9 cellular contexts compared by ENCODE assay signal in the genomic region with DNA sequence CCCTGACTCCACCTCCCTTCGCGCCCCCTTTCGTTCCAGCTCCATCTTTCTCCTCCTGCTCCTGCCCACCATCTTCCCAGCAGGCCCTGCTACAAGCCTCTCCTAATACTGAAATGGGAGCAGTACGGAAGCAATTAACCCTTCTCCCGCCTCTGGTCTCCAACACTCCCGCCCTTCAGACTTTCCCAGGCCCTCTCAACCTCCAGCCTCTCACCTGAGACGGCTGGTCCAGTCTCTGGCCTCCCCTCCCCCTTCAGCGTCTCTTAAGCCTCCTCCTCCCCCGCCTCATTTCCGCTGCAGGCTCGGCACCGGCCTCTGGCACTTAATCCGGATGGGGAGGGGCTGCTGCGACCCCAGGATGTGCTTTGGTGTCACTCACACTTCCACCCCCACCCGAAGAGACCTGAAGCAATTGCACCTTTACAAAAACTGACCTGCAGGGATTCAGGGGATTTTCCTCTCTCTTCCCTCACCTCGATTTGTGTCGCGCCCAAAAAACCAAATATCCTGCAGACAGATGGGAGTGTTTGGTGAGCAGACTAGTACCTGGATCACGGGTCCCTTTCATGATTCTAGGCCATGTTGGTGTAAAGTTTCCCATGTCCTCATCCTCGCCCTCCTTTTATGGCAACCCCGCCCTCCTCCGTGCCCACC. TPM values are rescaled to one million over a fixed set of nuclear protein-coding genes. Genes with fewer than 3 reads are reported as not detected.
DNase-seq lines count a peak whose midpoint lies in the region; ATAC-seq and TF ChIP-seq lines count a peak whose summit lies in the region.
"Had no signal": no experiment of that assay in that cellular context is flagged by ENCODE, and none has a peak within 500 bp of the region (broad histone marks: within the 10 kb centered on the region; RNA-seq: fewer than 3 reads in every experiment).

No MANE protein-coding gene starts in this region.

- H3K9ac ChIP-seq in H9 (ENCODE audit: extremely low read depth, insufficient read length, low read length) (peak overlapping the region; percentile 81), muscle layer of colon (ENCODE audit: low read length) (peak overlapping the region; percentile 81)

- TF ChIP-seq CTCF in H9 (conservative IDR thresholded peaks at IDR 0.05) (no peak), esophagus squamous epithelium (IDR thresholded peaks at IDR 0.05) (no peak), suprapubic skin (IDR thresholded peaks at IDR 0.05) (no peak)

- intact Hi-C loops in esophagus squamous epithelium (cut with DNase I): no loop called here

- H2BK120ac ChIP-seq in H9 (ENCODE audit: low read depth, low read length, poor library complexity, severe bottlenecking): no peak overlapping the region

- H3K27ac ChIP-seq in H9 (ENCODE audit: insufficient read length, low read depth, low read length): peak overlapping the region; percentile 77
- peak overlapping the region; percentile 80 to 88 (median 87) for H3K27ac ChIP-seq in esophagus squamous epithelium
- H3K27ac ChIP-seq in muscle layer of colon (ENCODE audit: low read depth, low read length): peak overlapping the region; percentile 81
- H3K27ac ChIP-seq in suprapubic skin: peak overlapping the region; percentile 80

- peak overlapping the region; percentile 71 for H3K18ac ChIP-seq in H9 (ENCODE audit: insufficient read length, low read depth, low read length)

- peaks cover 4% of the 10 kb centered on the region for H3K23me2 ChIP-seq in H9 (ENCODE audit: insufficient read length, low read depth, low read length, poor library complexity, severe bottlenecking)

- peak overlapping the region; percentile 64 for H3K56ac ChIP-seq in H9 (ENCODE audit: insufficient read length, low read depth, low read length)

- no peak overlapping the region for H2BK12ac ChIP-seq in H9 (ENCODE audit: insufficient read length, low read depth, low read length)

- no peak overlapping the region for H3K14ac ChIP-seq in H9 (ENCODE audit: insufficient read depth, low read length)

- DNase-seq in GDM1 (lab: John Stamatoyannopoulos, UW): peak; percentile 33
- DNase-seq in H9: peak; percentile 98
- peak; percentile 85 for DNase-seq in NCI-H146 (lab: John Stamatoyannopoulos, UW)
- DNase-seq in activated CD4-positive, alpha-beta memory T cell treated with anti-CD3 and anti-CD28 coated beads, Interleukin-2, amount 10 ng/mL, durations not matched to agents 7 days and 5 days: peak; percentile 48
- DNase-seq in esophagus squamous epithelium (lab: John Stamatoyannopoulos, UW): no peak
- DNase-seq in suprapubic skin (ENCODE audit: low spot score in 2 of 2): no peak

- no peak overlapping the region for H4K8ac ChIP-seq in H9 (replicated peaks; ENCODE audit: insufficient read length, low read depth, low read length)

- peaks cover 1% of the 10 kb centered on the region; the same call in 1 of the 2 replicates for H3K27me3 Mint-ChIP-seq in H9 (ENCODE audit: low read depth)
- no peaks in the 10 kb centered on the region for H3K27me3 Mint-ChIP-seq in activated CD4-positive, alpha-beta memory T cell treated with anti-CD3 and anti-CD28 coated beads, Interleukin-2, amount 10 ng/mL, durations not matched to agents 7 days and 5 days

- H3K79me2 ChIP-seq in H9 (ENCODE audit: insufficient read depth, low read length): no peaks in the 10 kb centered on the region

- H2BK15ac ChIP-seq in H9 (ENCODE audit: low read depth, low read length): no peak overlapping the region

- ATAC-seq in HG03469 (IDR thresholded peaks at IDR 0.05; ENCODE audit: unreplicated experiment): no peak

- no peak overlapping the region for H3K4ac ChIP-seq in H9 (ENCODE audit: low read depth, low read length)

- CTCF ChIA-PET in activated CD4-positive, alpha-beta memory T cell treated with anti-CD3 and anti-CD28 coated beads, Interleukin-2, amount 10 ng/mL, durations not matched to agents 7 days and 5 days (lab: Charles Lee): interaction anchor here (1.0 to 1.6 kb wide), 2 partner anchors 43 to 209 kb away, joined by 3 to 6 read pairs; no protein-coding TSS in a partner anchor

- 0 out of 2 replicates have a peak, but pooled peaks cover 2% of the 10 kb centered on the region for H3K4me1 ChIP-seq in H9 (ENCODE audit: insufficient read depth, low read length)
- H3K4me1 ChIP-seq in esophagus squamous epithelium: peaks cover 0 to 37% (median 0%) of the 10 kb centered on the region in 3 donors
- H3K4me1 ChIP-seq in muscle layer of colon (ENCODE audit: insufficient read depth, low read length): no peaks in the 10 kb centered on the region
- H3K4me1 ChIP-seq in suprapubic skin: peaks cover 12% of the 10 kb centered on the region

- peak overlapping the region; percentile 97 to 99 (median 98) for H3K27ac Mint-ChIP-seq in H9
- H3K27ac Mint-ChIP-seq in activated CD4-positive, alpha-beta memory T cell treated with anti-CD3 and anti-CD28 coated beads, Interleukin-2, amount 10 ng/mL, durations not matched to agents 7 days and 5 days: peak overlapping the region; percentile 90

- H3K36me3 Mint-ChIP-seq in H9 (ENCODE audit: insufficient read depth in 1 of 3, low read depth in 3 of 3): peaks cover 16 to 19% (median 17%) of the 10 kb centered on the region in 3 experiments
- H3K36me3 Mint-ChIP-seq in activated CD4-positive, alpha-beta memory T cell treated with anti-CD3 and anti-CD28 coated beads, Interleukin-2, amount 10 ng/mL, durations not matched to agents 7 days and 5 days (ENCODE audit: low read depth): peaks cover 18% of the 10 kb centered on the region

- H3K79me1 ChIP-seq in H9 (ENCODE audit: insufficient read depth, low read depth, low read length, poor library complexity, severe bottlenecking): no peaks in the 10 kb centered on the region

- peak overlapping the region; percentile 11 for H4K5ac ChIP-seq in H9 (ENCODE audit: insufficient read length, low read depth, low read length)

- no peak overlapping the region for H3K23ac ChIP-seq in H9 (ENCODE audit: insufficient read length, low read depth, low read length)

- POLR2A ChIA-PET in activated CD4-positive, alpha-beta memory T cell treated with anti-CD3 and anti-CD28 coated beads, Interleukin-2, amount 10 ng/mL, durations not matched to agents 7 days and 5 days (lab: Charles Lee): interaction anchor here (1.2 to 1.4 kb wide), 2 partner anchors 40 to 206 kb away, joined by 3 to 4 read pairs; a partner anchor contains a TSS

- H3K4me2 ChIP-seq in H9 (ENCODE audit: insufficient read depth, insufficient read length, low read length): peak overlapping the region; percentile 58

- peaks cover 7 to 20% of the 10 kb centered on the region in 2 experiments; a peak in 3 of 4 replicates for H3K4me1 Mint-ChIP-seq in H9
- H3K4me1 Mint-ChIP-seq in activated CD4-positive, alpha-beta memory T cell treated with anti-CD3 and anti-CD28 coated beads, Interleukin-2, amount 10 ng/mL, durations not matched to agents 7 days and 5 days: peaks cover 16% of the 10 kb centered on the region

- H3K9me3 Mint-ChIP-seq in H9: peaks cover 2 to 54% of the 10 kb centered on the region in 2 experiments; a peak in 4 of 5 replicates
- H3K9me3 Mint-ChIP-seq in activated CD4-positive, alpha-beta memory T cell treated with anti-CD3 and anti-CD28 coated beads, Interleukin-2, amount 10 ng/mL, durations not matched to agents 7 days and 5 days: no peaks in the 10 kb centered on the region

- WGBS in H9 (ENCODE audit: extremely low coverage, insufficient read length, low lambda C conversion rate): no CpG with 5 or more reads among the region's 22 CpGs
- 0 to 23% methylated on average over 12 to 21 of the region's 22 CpGs for WGBS in esophagus squamous epithelium, 2 donors
- WGBS in suprapubic skin: 21% methylated on average over 22 of the region's 22 CpGs

- H3K27me3 ChIP-seq in H9 (ENCODE audit: insufficient read depth, low read length) (no peaks in the 10 kb centered on the region), esophagus squamous epithelium (no peaks in the 10 kb centered on the region), muscle layer of colon (ENCODE audit: control insufficient read depth in 1 of 2, insufficient read depth in 2 of 2, low read length in 2 of 2) (no peaks in the 10 kb centered on the region), suprapubic skin (no peaks in the 10 kb centered on the region)

- H3K4me3 Mint-ChIP-seq in H9: peak overlapping the region; percentile 82 to 89
- peak overlapping the region; percentile 95 for H3K4me3 Mint-ChIP-seq in activated CD4-positive, alpha-beta memory T cell treated with anti-CD3 and anti-CD28 coated beads, Interleukin-2, amount 10 ng/mL, durations not matched to agents 7 days and 5 days

- no peak overlapping the region for H2AFZ ChIP-seq in H9 (ENCODE audit: low read length)

- H4K20me1 ChIP-seq in H9 (ENCODE audit: control insufficient read depth, insufficient read depth, insufficient read length): no peaks in the 10 kb centered on the region

- no peak overlapping the region for H3T11ph ChIP-seq in H9 (ENCODE audit: low read length)

- H3K36me3 ChIP-seq in esophagus squamous epithelium: peaks cover 0 to 6% (median 0%) of the 10 kb centered on the region in 3 donors
- H3K36me3 ChIP-seq in muscle layer of colon (ENCODE audit: insufficient read depth, low read length): no peaks in the 10 kb centered on the region
- no peaks in the 10 kb centered on the region for H3K36me3 ChIP-seq in suprapubic skin

- H3K9me3 ChIP-seq in H9 (ENCODE audit: control insufficient read depth, low read depth, low read length) (no peaks in the 10 kb centered on the region), esophagus squamous epithelium (no peaks in the 10 kb centered on the region), muscle layer of colon (ENCODE audit: low read length) (no peaks in the 10 kb centered on the region), suprapubic skin (no peaks in the 10 kb centered on the region)

- no peak overlapping the region for H4K91ac ChIP-seq in H9 (ENCODE audit: insufficient read length, low read depth, low read length)

- no peak overlapping the region for H2BK20ac ChIP-seq in H9 (ENCODE audit: low read depth, low read length, poor library complexity, severe bottlenecking)

- TF ChIP-seq EP300 in suprapubic skin (IDR thresholded peaks at IDR 0.05): no peak

- H3K4me3 ChIP-seq in esophagus squamous epithelium: peak overlapping the region; percentile 46 to 72 (median 60)
- peak overlapping the region; percentile 15 to 71 for H3K4me3 ChIP-seq in muscle layer of colon (ENCODE audit: low read depth in 1 of 2, low read length in 2 of 2)
- peak overlapping the region; percentile 60 for H3K4me3 ChIP-seq in suprapubic skin

- H2BK5ac ChIP-seq in H9 (ENCODE audit: insufficient read length, low read length): no peak overlapping the region

- TF ChIP-seq POLR2A in esophagus squamous epithelium (IDR thresholded peaks at IDR 0.05) (no peak), suprapubic skin (IDR thresholded peaks at IDR 0.05) (no peak)

- no peak overlapping the region for H2AK5ac ChIP-seq in H9 (ENCODE audit: insufficient read length, low read length)

RNA-seq across cellular contexts. Expression of a gene that starts 0.7 kb away (rescaled TPM):
- total RNA-seq in H9 (2021) (78.1 and 79.0 TPM in 2 replicates), esophagus squamous epithelium (10 to 100 TPM; 18.7 to 58.4 (median 27.2) TPM), suprapubic skin (10 to 100 TPM; 39.4 to 50.6 (median 45.2) TPM)
- total RNA-seq in activated CD4-positive, alpha-beta memory T cell treated with anti-CD3 and anti-CD28 coated beads, Interleukin-2, amount 10 ng/mL, durations not matched to agents 7 days and 5 days: 10 to 100 TPM; 41.9 to 42.6 TPM

RNA-seq across cellular contexts. Expression of a gene that starts 22.3 kb away (rescaled TPM):
- total RNA-seq in H9 (2021) (not detected in 2 replicates), esophagus squamous epithelium (under 1 TPM in 1 of 4 donors, not detected in 3; 0.38 TPM), suprapubic skin (not detected)
- not detected for total RNA-seq in activated CD4-positive, alpha-beta memory T cell treated with anti-CD3 and anti-CD28 coated beads, Interleukin-2, amount 10 ng/mL, durations not matched to agents 7 days and 5 days
- total RNA-seq: glomerular endothelial cell had no signal

RNA-seq across cellular contexts. Expression of a gene that starts 39.4 kb away (rescaled TPM):
- total RNA-seq in H9 (2021) (44.9 and 48.2 TPM in 2 replicates), esophagus squamous epithelium (10 to 100 TPM in 3 of 4 donors, 1 to 10 TPM in 1; 7.6 to 34.2 (median 26.6) TPM), suprapubic skin (10 to 100 TPM; 10.7 to 25.3 (median 18.8) TPM)
- total RNA-seq in activated CD4-positive, alpha-beta memory T cell treated with anti-CD3 and anti-CD28 coated beads, Interleukin-2, amount 10 ng/mL, durations not matched to agents 7 days and 5 days: 10 to 100 TPM; 10.5 to 12.2 TPM

RNA-seq across cellular contexts. Expression of a gene that starts 56.5 kb away (rescaled TPM):
- total RNA-seq in H9 (2021): 29.6 and 34.2 TPM in 2 replicates
- 1 to 10 TPM; 8.1 to 9.3 TPM for total RNA-seq in activated CD4-positive, alpha-beta memory T cell treated with anti-CD3 and anti-CD28 coated beads, Interleukin-2, amount 10 ng/mL, durations not matched to agents 7 days and 5 days
- 10 to 100 TPM in 2 of 4 donors, 1 to 10 TPM in 2; 3.3 to 10.7 (median 7.8) TPM for total RNA-seq in esophagus squamous epithelium
- total RNA-seq in suprapubic skin: 10 to 100 TPM; 10.1 to 16.4 (median 13.3) TPM

Comparison
In these comparisons a context has a peak if more than half of its experiments do, and no peak if none do; other contexts are left out.
1. DNase-seq: peak in GDM1 (single experiment), H9 (single experiment), NCI-H146 (single experiment) and activated CD4-positive, alpha-beta memory T cell treated with anti-CD3 and anti-CD28 coated beads, Interleukin-2, amount 10 ng/mL, durations not matched to agents 7 days and 5 days (single experiment); none in esophagus squamous epithelium (single experiment) and suprapubic skin (0 of 2).
2. Peak in every context shown above with its lines, with median percentiles within 50 percentile points of each other: H3K27ac ChIP-seq and H3K4me3 ChIP-seq.